Comparison of ENCODE assay signal across 25 cellular contexts in the genomic region with DNA sequence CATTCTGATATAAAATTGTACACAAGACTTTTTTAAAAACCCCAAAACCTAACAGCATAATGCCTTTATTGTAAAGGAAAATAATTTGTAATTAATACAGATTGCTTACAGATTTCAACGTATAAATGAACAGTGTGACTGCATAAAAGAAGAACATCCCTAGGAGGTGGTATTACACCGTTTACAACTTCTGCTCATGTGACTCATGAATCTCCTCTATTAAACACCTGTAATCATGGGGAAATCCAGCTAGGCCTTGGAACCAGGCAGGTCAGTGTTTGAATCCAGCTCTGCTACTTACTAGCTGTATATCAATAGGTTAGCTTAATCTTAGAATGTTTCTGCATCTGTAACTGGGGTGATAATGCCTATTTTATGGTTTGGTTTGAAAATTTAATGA. TPM values are rescaled to one million over a fixed set of nuclear protein-coding genes. Genes with fewer than 3 reads are reported as not detected.
DNase-seq lines count a peak whose midpoint lies in the region; ATAC-seq, FAIRE-seq and TF ChIP-seq lines count a peak whose summit lies in the region.
"Had no signal": no experiment of that assay in that cellular context is flagged by ENCODE, and none has a peak within 500 bp of the region (broad histone marks: within the 10 kb centered on the region; RNA-seq: fewer than 3 reads in every experiment).

No MANE protein-coding gene starts in this region.

- H2BK5ac ChIP-seq in neuronal stem cell (ENCODE audit: low read length) = no peak overlapping the region

- H3K9ac ChIP-seq in neuronal stem cell (ENCODE audit: low read depth, low read length, poor library complexity) = no peak overlapping the region

- no peak overlapping the region for H2BK12ac ChIP-seq in neuronal stem cell (ENCODE audit: low read length)

- no peak overlapping the region for H3K23ac ChIP-seq in neuronal stem cell (ENCODE audit: low read depth, low read length, poor library complexity)

- no peak overlapping the region for H3K4me2 ChIP-seq in neuronal stem cell (ENCODE audit: insufficient read depth, low read length, poor library complexity, severe bottlenecking)

- ATAC-seq in foreskin keratinocyte (peak; percentile 58), HG03378 (IDR thresholded peaks at IDR 0.05; ENCODE audit: unreplicated experiment) (no peak)
- ATAC-seq: body of pancreas, sciatic nerve, T-cell had no signal

- H3K4me3 ChIP-seq in neuronal stem cell (ENCODE audit: low read length in 2 of 2) = no peak overlapping the region
- H3K4me3 ChIP-seq: body of pancreas, coronary artery, transverse colon had no signal

- no peak overlapping the region for H2BK15ac ChIP-seq in neuronal stem cell (ENCODE audit: low read length)

- no CpG with 5 or more reads among the region's 2 CpGs for WGBS in neuronal stem cell (ENCODE audit: extremely low coverage in 2 of 2, insufficient read length in 2 of 2, insufficient replicate concordance in 1 of 2), 2 donors

- no peaks in the 10 kb centered on the region for H3K27me3 ChIP-seq in foreskin keratinocyte
- H3K27me3 ChIP-seq in neuronal stem cell (ENCODE audit: control insufficient read depth in 3 of 3, insufficient read depth in 3 of 3, low read depth in 1 of 3, low read length in 3 of 3) = no peaks in the 10 kb centered on the region
- H3K27me3 ChIP-seq: body of pancreas, transverse colon had no signal

- no peak overlapping the region for H4K8ac ChIP-seq in neuronal stem cell (ENCODE audit: low read depth, low read length)

- no peak overlapping the region for H3K4ac ChIP-seq in neuronal stem cell (ENCODE audit: low read length)

- FAIRE-seq in D721Med (lab: Jason Lieb, UNC) = peak; percentile 74
- FAIRE-seq: GM19239, HTR-8/SVneo had no signal

- TF ChIP-seq CTCF in 22Rv1 (IDR thresholded peaks at IDR 0.05) = peak; percentile 13; the same call in 1 of the 2 replicates
- no peak for TF ChIP-seq CTCF in D721Med (IDR thresholded peaks at IDR 0.05; ENCODE audit: insufficient read depth, missing control alignments)
- TF ChIP-seq CTCF in foreskin keratinocyte (conservative IDR thresholded peaks at IDR 0.05) = peak; percentile 56

- DNase-seq in D721Med (ENCODE audit: insufficient read length, low spot score) = no peak
- peak; percentile 19 for DNase-seq in SW480 (ENCODE audit: low spot score)
- peak in 1 of 2 donors; percentile 20 for DNase-seq in foreskin keratinocyte
- DNase-seq in iPS-NIHi11 (ENCODE audit: low spot score) = no peak
- no peak for DNase-seq in NCI-H1105 treated with DMSO at 0.1 percent for 48 hours (lab: John Stamatoyannopoulos, UW)
- DNase-seq in neuronal stem cell (ENCODE audit: low spot score) = no peak
- DNase-seq: activated CD4-positive, alpha-beta memory T cell treated with anti-CD3 and anti-CD28 coated beads, Interleukin-2, amount 10 ng/mL, durations not matched to agents 7 days and 5 days; activated naive CD8-positive, alpha-beta T cell treated with anti-CD3 and anti-CD28 coated beads, Interleukin-2, amount 10 ng/mL, durations not matched to agents 7 days and 5 days; body of pancreas; COR-L47; GOT3; hypothalamus; Kasumi-1; NCI-H1417 treated with DMSO at 0.1 percent for 48 hours; NCI-H526; SHP77; stimulated activated naive CD4-positive, alpha-beta T cell treated with Interleukin-2 at 50 U/mL for 16 hours; T-cell; transverse colon had no signal

- peaks cover 2% of the 10 kb centered on the region for H3K79me1 ChIP-seq in neuronal stem cell (ENCODE audit: low read depth, low read length)

- H3K27ac ChIP-seq in 22Rv1 = no peak overlapping the region
- no peak overlapping the region for H3K27ac ChIP-seq in foreskin keratinocyte
- H3K27ac ChIP-seq in neuronal stem cell (replicated peaks; ENCODE audit: low read length) = no peak overlapping the region
- H3K27ac ChIP-seq: body of pancreas, coronary artery, transverse colon had no signal

- H4K91ac ChIP-seq in neuronal stem cell (ENCODE audit: low read depth, low read length, poor library complexity) = no peak overlapping the region

- H2AFZ ChIP-seq in neuronal stem cell (ENCODE audit: low read length) = no peak overlapping the region

- peaks cover 0 to 42% of the 10 kb centered on the region in 2 donors for H3K36me3 ChIP-seq in neuronal stem cell (replicated peaks in 1 of 2; ENCODE audit: control insufficient read depth in 2 of 2, insufficient read depth in 2 of 2, low read length in 2 of 2)
- H3K36me3 ChIP-seq: transverse colon had no signal

- no peak overlapping the region for H2AK5ac ChIP-seq in neuronal stem cell (ENCODE audit: low read depth, low read length)

- no peak overlapping the region for H3K18ac ChIP-seq in neuronal stem cell (ENCODE audit: low read length)

- no peaks in the 10 kb centered on the region for H3K9me3 ChIP-seq in neuronal stem cell (replicated peaks in 1 of 2; ENCODE audit: control insufficient read depth in 2 of 2, insufficient read depth in 1 of 2, low read depth in 1 of 2, low read length in 2 of 2)
- H3K9me3 ChIP-seq: body of pancreas, transverse colon had no signal

- no peaks in the 10 kb centered on the region for H3K4me1 ChIP-seq in foreskin keratinocyte
- H3K4me1 ChIP-seq in neuronal stem cell (ENCODE audit: control insufficient read depth in 2 of 2, insufficient read depth in 1 of 2, low read depth in 1 of 2, low read length in 2 of 2) = no peaks in the 10 kb centered on the region

- H3K14ac ChIP-seq in neuronal stem cell (ENCODE audit: low read length) = no peak overlapping the region

- H2BK120ac ChIP-seq in neuronal stem cell (ENCODE audit: low read depth, low read length) = no peak overlapping the region

RNA-seq across cellular contexts. Expression of a gene that starts 15.2 kb away (rescaled TPM):
- total RNA-seq in foreskin keratinocyte = 37.9 and 41.5 TPM in 2 replicates
- polyA plus RNA-seq in foreskin keratinocyte = 10.2 and 15.6 TPM in 2 replicates
- polyA plus RNA-seq in neuronal stem cell (2013, experiment 1 of 2) = 38.8 TPM
- 37.9 TPM for polyA plus RNA-seq in neuronal stem cell (2013, experiment 2 of 2)
